11 cellular contexts compared by ENCODE assay signal in genomic region chrX:107272431-107272921, GRCh38.
A peak's percentile ranks its signal among the peaks of the same experiment; 100 is the strongest.
DNase-seq lines count a peak whose midpoint lies in the region; ATAC-seq and TF ChIP-seq lines count a peak whose summit lies in the region.
"Had no signal": no experiment of that assay in that cellular context is flagged by ENCODE, and none has a peak within 500 bp of the region (broad histone marks: within the 10 kb centered on the region; RNA-seq: fewer than 3 reads in every experiment).

No MANE protein-coding gene starts in this region.

- intact Hi-C loops in left lung (cut with DNase I) = no loop called here

- in situ Hi-C loops in ACHN (cut with HindIII; ENCODE audit: low pct_ligation_motif_present, low pct_unique_long_range_greater_than_20kb, low sequenced_read_pairs) = no loop called here

- H3K4me1 ChIP-seq in HUES6 (ENCODE audit: control insufficient read depth, insufficient read depth, low read length) (no peaks in the 10 kb centered on the region), left lung (no peaks in the 10 kb centered on the region)
- H3K4me1 ChIP-seq: SJCRH30 had no signal

- no peaks in the 10 kb centered on the region for H3K9me3 ChIP-seq in HUES6 (ENCODE audit: control insufficient read depth, insufficient read depth, low read depth, low read length)
- no peaks in the 10 kb centered on the region for H3K9me3 ChIP-seq in left lung
- H3K9me3 ChIP-seq: SJCRH30 had no signal

- peak overlapping the region; percentile 43 for H3K9ac ChIP-seq in HUES6 (ENCODE audit: low read length)

- H3K36me3 ChIP-seq in HUES6 (ENCODE audit: control insufficient read depth, insufficient read depth, low read length) = no peaks in the 10 kb centered on the region
- no peaks in the 10 kb centered on the region for H3K36me3 ChIP-seq in left lung
- H3K36me3 ChIP-seq: SJCRH30 had no signal

- H3K4me3 ChIP-seq in HUES6 (ENCODE audit: low read depth, low read length) (peak overlapping the region; percentile 71), coronary artery (peak overlapping the region; percentile 10), left lung (no peak overlapping the region)
- H3K4me3 ChIP-seq: SJCRH30 had no signal

- DNase-seq in ACHN = peak; percentile 26
- no peak for DNase-seq in coronary artery (ENCODE audit: low spot score)
- no peak for DNase-seq in left lung
- DNase-seq in DMS79 treated with DMSO at 0.1 percent for 48 hours (lab: John Stamatoyannopoulos, UW) = no peak
- no peak for DNase-seq in NK-92 (lab: John Stamatoyannopoulos, UW; ENCODE audit: unreplicated experiment)
- DNase-seq in GM19238 (ENCODE audit: insufficient read length, low spot score) = no peak
- DNase-seq: effector CD4-positive, alpha-beta T cell; SJCRH30 had no signal

- H3K27ac ChIP-seq in HUES6 (ENCODE audit: low read depth, low read length) (no peak overlapping the region), coronary artery (no peak overlapping the region), left lung (no peak overlapping the region)
- H3K27ac ChIP-seq: SJCRH30 had no signal

- H3K27me3 ChIP-seq in HUES6 (ENCODE audit: control insufficient read depth, insufficient read depth, low read length) (peaks cover 28% of the 10 kb centered on the region), left lung (peaks cover 0 to 19% of the 10 kb centered on the region in 2 donors)
- H3K27me3 ChIP-seq: SJCRH30 had no signal

- ATAC-seq in left lung (peak; percentile 23), GM21825 (IDR thresholded peaks at IDR 0.05; ENCODE audit: unreplicated experiment) (no peak)
- ATAC-seq: left colon had no signal

- TF ChIP-seq CTCF in coronary artery (IDR thresholded peaks at IDR 0.05) (no peak), left lung (IDR thresholded peaks at IDR 0.05) (no peak)

Comparison
In these comparisons a context has a peak if more than half of its experiments do, and no peak if none do; other contexts are left out.
1. H3K4me3 ChIP-seq: peak in HUES6 (single experiment) and coronary artery (single experiment); none in left lung (0 of 2).